ENCODE assay signal across 1 cellular context in the genomic region with DNA sequence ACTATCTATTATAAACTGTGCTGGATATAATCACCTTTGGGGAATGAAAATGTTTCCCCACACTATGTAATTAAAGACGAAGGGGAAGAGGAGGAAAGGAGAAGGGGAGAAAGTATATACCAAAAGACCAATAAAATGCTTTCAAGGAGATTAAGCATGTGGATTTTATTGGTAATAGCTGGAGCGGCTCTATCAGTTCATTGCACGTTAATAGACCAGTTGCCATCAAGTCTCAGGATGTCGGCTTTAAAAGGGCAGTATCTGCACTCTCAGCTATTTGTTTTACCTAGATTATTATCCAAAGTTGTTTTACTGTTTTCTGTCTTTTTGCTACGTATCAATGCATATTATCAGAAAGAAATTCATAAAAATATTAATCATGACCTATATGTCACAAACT.
TF ChIP-seq lines count a peak whose summit lies in the region.

No MANE protein-coding gene starts in this region.

TF ChIP-seq in WTC11, 78 proteins besides CTCF, POLR2A, EP300 and RAD21 (continued from another document):
- TF ChIP-seq, protein P1, sequence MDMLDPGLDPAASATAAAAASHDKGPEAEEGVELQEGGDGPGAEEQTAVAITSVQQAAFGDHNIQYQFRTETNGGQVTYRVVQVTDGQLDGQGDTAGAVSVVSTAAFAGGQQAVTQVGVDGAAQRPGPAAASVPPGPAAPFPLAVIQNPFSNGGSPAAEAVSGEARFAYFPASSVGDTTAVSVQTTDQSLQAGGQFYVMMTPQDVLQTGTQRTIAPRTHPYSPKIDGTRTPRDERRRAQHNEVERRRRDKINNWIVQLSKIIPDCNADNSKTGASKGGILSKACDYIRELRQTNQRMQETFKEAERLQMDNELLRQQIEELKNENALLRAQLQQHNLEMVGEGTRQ (CRISPR knock-in tag; IDR thresholded peaks at IDR 0.05), result no peak
- TF ChIP-seq CBFB (CRISPR knock-in tag; IDR thresholded peaks at IDR 0.05; ENCODE audit: low read depth), result no peak
- TF ChIP-seq MYBL2 (CRISPR knock-in tag; IDR thresholded peaks at IDR 0.05), result no peak
- no peak for TF ChIP-seq GABPB1 (CRISPR knock-in tag; IDR thresholded peaks at IDR 0.05)
